ENCODE assay signal across 25 cellular contexts in genomic region chr7:98548981-98549380, GRCh38.
"Had no signal": no experiment of that assay in that cellular context is flagged by ENCODE, and none has a peak within 500 bp of the region (broad histone marks: within the 10 kb centered on the region; RNA-seq: fewer than 3 reads in every experiment).

No MANE protein-coding gene starts in this region.

- H3K27me3 Mint-ChIP-seq: dendritic cell treated with granulocyte-macrophage colony-stimulating factor and Interleukin-4, amounts not matched to agents 40 ng/mL and 50 ng/mL, for 4 days; stimulated activated naive CD8-positive, alpha-beta T cell treated with anti-CD3 and anti-CD28 coated beads, Interleukin-15, amount 100 ng/mL, for 72 hours had no signal

- DNase-seq: colonic mucosa; effector CD8-positive, alpha-beta T cell; endodermal cell; foreskin melanocyte; hypothalamus; left ventricle myocardium superior; lower lobe of right lung; natural killer cell; pancreas; small intestine; stimulated activated CD4-positive, alpha-beta T cell treated with anti-CD3 and anti-CD28 coated beads, Interleukin-12 subunit alpha, Interleukin-12 subunit beta, amount 100 ng/mL, for 4 hours; stimulated activated CD4-positive, alpha-beta T cell treated with anti-CD3 and anti-CD28 coated beads, Interleukin-1b, Interleukin-23, amount 100 ng/mL, for 48 hours; stimulated activated CD4-positive, alpha-beta T cell treated with anti-CD3 and anti-CD28 coated beads, Interleukin-4, amount 100 ng/mL, for 1 hour; stimulated activated CD8-positive, alpha-beta memory T cell treated with anti-CD3 and anti-CD28 coated beads, Interleukin-4, amount 100 ng/mL, for 48 hours; stimulated activated naive CD4-positive, alpha-beta T cell; stimulated activated naive CD8-positive, alpha-beta T cell treated with anti-CD3 and anti-CD28 coated beads, Interleukin-15, amount 100 ng/mL, for 72 hours; transverse colon; uterus had no signal

- H3K4me1 Mint-ChIP-seq: endodermal cell; natural killer cell; stimulated activated naive CD8-positive, alpha-beta T cell treated with anti-CD3 and anti-CD28 coated beads, Interleukin-15, amount 100 ng/mL, for 72 hours had no signal

- H3K4me1 ChIP-seq: colonic mucosa, lower lobe of right lung, right lobe of liver, suprapubic skin, upper lobe of right lung, uterus had no signal

- H3K4me3 Mint-ChIP-seq: dendritic cell treated with granulocyte-macrophage colony-stimulating factor and Interleukin-4, amounts not matched to agents 40 ng/mL and 50 ng/mL, for 4 days; endodermal cell; natural killer cell; stimulated activated naive CD8-positive, alpha-beta T cell treated with anti-CD3 and anti-CD28 coated beads, Interleukin-15, amount 100 ng/mL, for 72 hours had no signal

- H3K36me3 ChIP-seq: colonic mucosa, lower lobe of right lung, neutrophil, pancreas, right lobe of liver, suprapubic skin, transverse colon, upper lobe of right lung, uterus had no signal

- H3K27ac ChIP-seq: colonic mucosa, epithelial cell of prostate, lower lobe of right lung, neutrophil, pancreas, right lobe of liver, suprapubic skin, transverse colon, upper lobe of right lung, uterus had no signal

- H3K27ac Mint-ChIP-seq: dendritic cell treated with granulocyte-macrophage colony-stimulating factor and Interleukin-4, amounts not matched to agents 40 ng/mL and 50 ng/mL, for 4 days; endodermal cell; natural killer cell; stimulated activated naive CD8-positive, alpha-beta T cell treated with anti-CD3 and anti-CD28 coated beads, Interleukin-15, amount 100 ng/mL, for 72 hours had no signal

- ATAC-seq: esophagus mucosa; left ventricle myocardium superior; lower lobe of right lung; natural killer cell; pancreas; stimulated activated naive CD8-positive, alpha-beta T cell treated with anti-CD3 and anti-CD28 coated beads, Interleukin-15, amount 100 ng/mL, for 72 hours; upper lobe of right lung had no signal

- H3K9me3 ChIP-seq: colonic mucosa, neutrophil, pancreas, right lobe of liver, uterus had no signal

- H3K27me3 ChIP-seq: colonic mucosa, neutrophil, pancreas, right lobe of liver, suprapubic skin, transverse colon, upper lobe of right lung, uterus had no signal

- H3K4me3 ChIP-seq: colonic mucosa, lower lobe of right lung, pancreas, right lobe of liver, suprapubic skin, transverse colon, upper lobe of right lung, uterus had no signal

- H3K36me3 Mint-ChIP-seq: natural killer cell had no signal
